Comparison of ENCODE assay signal across 16 cellular contexts in genomic region chr7:84060760-84061261, GRCh38.
DNase-seq lines count a peak whose midpoint lies in the region; ATAC-seq and TF ChIP-seq lines count a peak whose summit lies in the region.
"Had no signal": no experiment of that assay in that cellular context is flagged by ENCODE, and none has a peak within 500 bp of the region (broad histone marks: within the 10 kb centered on the region; RNA-seq: fewer than 3 reads in every experiment).

No MANE protein-coding gene starts in this region.

- 40 to 41% methylated on average over 4 of the region's 4 CpGs for WGBS in thyroid gland, 2 donors

- CTCF ChIA-PET in activated CD8-positive, alpha-beta T cell treated with anti-CD3 and anti-CD28 coated beads, Interleukin-2, amount 10 ng/mL, durations not matched to agents 7 days and 5 days (lab: Charles Lee) = no interaction called here
- CTCF ChIA-PET in activated CD8-positive, alpha-beta T cell treated with anti-CD3 and anti-CD28 coated beads for 36 hours (lab: Charles Lee) = no interaction called here
- CTCF ChIA-PET in Panc1 (lab: Charles Lee) = no interaction called here

- ATAC-seq in activated CD8-positive, alpha-beta T cell treated with anti-CD3 and anti-CD28 coated beads, Interleukin-2, amount 10 ng/mL, durations not matched to agents 7 days and 5 days = no peak
- no peak for ATAC-seq in activated CD8-positive, alpha-beta T cell treated with anti-CD3 and anti-CD28 coated beads for 36 hours
- ATAC-seq in Panc1 = peak; percentile 62
- ATAC-seq: activated CD4-positive, CD25-positive, alpha-beta regulatory T cell treated with anti-CD3 and anti-CD28 coated beads, Interleukin-2, amount 50 U/mL, for 24 hours; activated T-cell treated with anti-CD3 and anti-CD28 coated beads, Interleukin-2, amount 50 U/mL, for 72 hours had no signal

- in situ Hi-C loops in Panc1 (cut with HindIII; ENCODE audit: low pct_unique_long_range_greater_than_20kb, low sequenced_read_pairs) = no loop called here

- no peaks in the 10 kb centered on the region for H3K27me3 Mint-ChIP-seq in activated CD8-positive, alpha-beta T cell treated with anti-CD3 and anti-CD28 coated beads, Interleukin-2, amount 10 ng/mL, durations not matched to agents 7 days and 5 days (ENCODE audit: low read depth)
- H3K27me3 Mint-ChIP-seq in activated CD8-positive, alpha-beta T cell treated with anti-CD3 and anti-CD28 coated beads for 36 hours = no peaks in the 10 kb centered on the region

- H3K9me3 ChIP-seq in Panc1 (ENCODE audit: control insufficient read depth, insufficient read depth, low read depth, low read length) = no peaks in the 10 kb centered on the region
- H3K9me3 ChIP-seq in BE2C = no peaks in the 10 kb centered on the region
- H3K9me3 ChIP-seq in thyroid gland = no peaks in the 10 kb centered on the region
- H3K9me3 ChIP-seq: ascending aorta, upper lobe of left lung had no signal

- no peak for TF ChIP-seq CTCF in activated CD8-positive, alpha-beta T cell treated with anti-CD3 and anti-CD28 coated beads for 36 hours (IDR thresholded peaks at IDR 0.05)
- TF ChIP-seq CTCF in Panc1 (IDR thresholded peaks at IDR 0.05) = no peak
- TF ChIP-seq CTCF in fibroblast of mammary gland (conservative IDR thresholded peaks at IDR 0.05; ENCODE audit: control insufficient read depth, insufficient read depth, low read depth, low read length) = no peak
- no peak for TF ChIP-seq CTCF in BE2C (IDR thresholded peaks at IDR 0.05; ENCODE audit: low read depth, low read length)
- TF ChIP-seq CTCF in thyroid gland (IDR thresholded peaks at IDR 0.05) = no peak

- H3K4me1 Mint-ChIP-seq in activated CD8-positive, alpha-beta T cell treated with anti-CD3 and anti-CD28 coated beads, Interleukin-2, amount 10 ng/mL, durations not matched to agents 7 days and 5 days (ENCODE audit: low read depth) = peaks cover 28% of the 10 kb centered on the region
- H3K4me1 Mint-ChIP-seq in activated CD8-positive, alpha-beta T cell treated with anti-CD3 and anti-CD28 coated beads for 36 hours (ENCODE audit: low read depth) = peaks cover 2% of the 10 kb centered on the region

- H3K27ac Mint-ChIP-seq in activated CD8-positive, alpha-beta T cell treated with anti-CD3 and anti-CD28 coated beads, Interleukin-2, amount 10 ng/mL, durations not matched to agents 7 days and 5 days = peak overlapping the region; percentile 32
- no peak overlapping the region for H3K27ac Mint-ChIP-seq in activated CD8-positive, alpha-beta T cell treated with anti-CD3 and anti-CD28 coated beads for 36 hours
- H3K27ac Mint-ChIP-seq: activated T-cell treated with anti-CD3 and anti-CD28 coated beads, Interleukin-2, amount 50 U/mL, for 72 hours had no signal

- no peak for TF ChIP-seq POLR2A in thyroid gland (IDR thresholded peaks at IDR 0.05)

- no peaks in the 10 kb centered on the region for H3K36me3 Mint-ChIP-seq in activated CD8-positive, alpha-beta T cell treated with anti-CD3 and anti-CD28 coated beads, Interleukin-2, amount 10 ng/mL, durations not matched to agents 7 days and 5 days (ENCODE audit: low read depth)
- no peaks in the 10 kb centered on the region for H3K36me3 Mint-ChIP-seq in activated CD8-positive, alpha-beta T cell treated with anti-CD3 and anti-CD28 coated beads for 36 hours (ENCODE audit: low read depth)

- no peaks in the 10 kb centered on the region for H3K36me3 ChIP-seq in Panc1 (ENCODE audit: control insufficient read depth, insufficient read depth, low read length)
- no peaks in the 10 kb centered on the region for H3K36me3 ChIP-seq in BE2C
- no peaks in the 10 kb centered on the region for H3K36me3 ChIP-seq in thyroid gland
- H3K36me3 ChIP-seq: ascending aorta, upper lobe of left lung had no signal

- peaks cover 4% of the 10 kb centered on the region for H3K9me3 Mint-ChIP-seq in activated CD8-positive, alpha-beta T cell treated with anti-CD3 and anti-CD28 coated beads, Interleukin-2, amount 10 ng/mL, durations not matched to agents 7 days and 5 days (ENCODE audit: insufficient read depth)
- no peaks in the 10 kb centered on the region for H3K9me3 Mint-ChIP-seq in activated CD8-positive, alpha-beta T cell treated with anti-CD3 and anti-CD28 coated beads for 36 hours

- H3K27ac ChIP-seq in Panc1 (ENCODE audit: low read length) = peak overlapping the region; percentile 48; the same call in 1 of the 2 replicates
- H3K27ac ChIP-seq in thyroid gland = no peak overlapping the region
- H3K27ac ChIP-seq: ascending aorta, upper lobe of left lung had no signal

- H3K4me3 ChIP-seq in Panc1 (ENCODE audit: low read depth in 2 of 2, low read length in 2 of 2) = no peak overlapping the region
- H3K4me3 ChIP-seq in fibroblast of mammary gland (ENCODE audit: control insufficient read depth, low read depth, low read length) = no peak overlapping the region
- no peak overlapping the region for H3K4me3 ChIP-seq in BE2C (ENCODE audit: low read depth, low read length)
- no peak overlapping the region for H3K4me3 ChIP-seq in thyroid gland (replicated peaks in 1 of 3)
- H3K4me3 ChIP-seq: ascending aorta, upper lobe of left lung had no signal

- H3K27me3 ChIP-seq in Panc1 (ENCODE audit: control insufficient read depth, insufficient read depth, low read length) = no peaks in the 10 kb centered on the region
- no peaks in the 10 kb centered on the region for H3K27me3 ChIP-seq in BE2C
- no peaks in the 10 kb centered on the region for H3K27me3 ChIP-seq in thyroid gland
- H3K27me3 ChIP-seq: ascending aorta, upper lobe of left lung had no signal

- intact Hi-C loops in activated CD8-positive, alpha-beta T cell treated with anti-CD3 and anti-CD28 coated beads for 36 hours (cut with micrococcal nuclease) = no loop called here
- intact Hi-C loops in Panc1 (cut with micrococcal nuclease; ENCODE audit: unreplicated experiment) = no loop called here
- intact Hi-C loops in thyroid gland (cut with DNase I) = no loop called here

- POLR2A ChIA-PET in activated CD8-positive, alpha-beta T cell treated with anti-CD3 and anti-CD28 coated beads, Interleukin-2, amount 10 ng/mL, durations not matched to agents 7 days and 5 days (lab: Charles Lee) = no interaction called here
- POLR2A ChIA-PET in activated CD8-positive, alpha-beta T cell treated with anti-CD3 and anti-CD28 coated beads for 36 hours (lab: Charles Lee) = no interaction called here
- POLR2A ChIA-PET in Panc1 (lab: Charles Lee) = interaction anchor here (0.7 kb wide), 1 partner anchor 12 kb away, joined by 3 read pairs; no protein-coding TSS in a partner anchor

- DNase-seq in activated CD8-positive, alpha-beta T cell treated with anti-CD3 and anti-CD28 coated beads, Interleukin-2, amount 10 ng/mL, durations not matched to agents 7 days and 5 days = no peak
- DNase-seq in activated CD8-positive, alpha-beta T cell treated with anti-CD3 and anti-CD28 coated beads for 36 hours = no peak
- DNase-seq in Panc1 (ENCODE audit: low read depth, low spot score) = peak; percentile 28
- DNase-seq in fibroblast of mammary gland (ENCODE audit: low read depth) = peak; percentile 41
- no peak for DNase-seq in NCI-H1105 (lab: John Stamatoyannopoulos, UW)
- no peak for DNase-seq in NCI-H524 treated with DMSO at 0.1 percent for 48 hours (lab: John Stamatoyannopoulos, UW)
- no peak for DNase-seq in BE2C
- no peak for DNase-seq in thyroid gland
- DNase-seq: ACHN; activated T-cell treated with anti-CD3 and anti-CD28 coated beads, Interleukin-2, amount 50 U/mL, for 72 hours; DMS 273 treated with DMSO at 0.1 percent for 48 hours; NCI-H1694; stimulated activated CD4-positive, alpha-beta T cell treated with anti-CD3 and anti-CD28 coated beads, Interleukin-15, amount 100 ng/mL, for 24 hours; upper lobe of left lung had no signal

- no TSS peak for BruUV-seq in Panc1 (replicated peaks; lab: Mats Ljungman, UMichigan)

- no peak overlapping the region for H3K4me3 Mint-ChIP-seq in activated CD8-positive, alpha-beta T cell treated with anti-CD3 and anti-CD28 coated beads, Interleukin-2, amount 10 ng/mL, durations not matched to agents 7 days and 5 days
- H3K4me3 Mint-ChIP-seq in activated CD8-positive, alpha-beta T cell treated with anti-CD3 and anti-CD28 coated beads for 36 hours = no peak overlapping the region
- H3K4me3 Mint-ChIP-seq: activated T-cell treated with anti-CD3 and anti-CD28 coated beads, Interleukin-2, amount 50 U/mL, for 72 hours had no signal

- peaks cover 3% of the 10 kb centered on the region; the same call in 1 of the 2 replicates for H3K4me1 ChIP-seq in Panc1 (ENCODE audit: control insufficient read depth, insufficient read depth, low read length)
- H3K4me1 ChIP-seq in BE2C = no peaks in the 10 kb centered on the region
- H3K4me1 ChIP-seq in thyroid gland = no peaks in the 10 kb centered on the region
- H3K4me1 ChIP-seq: ascending aorta, upper lobe of left lung had no signal

Comparison
In these comparisons a context has a peak if more than half of its experiments do, and no peak if none do; other contexts are left out.
1. DNase-seq: peak in Panc1 (single experiment) and fibroblast of mammary gland (single experiment); none in activated CD8-positive, alpha-beta T cell treated with anti-CD3 and anti-CD28 coated beads, Interleukin-2, amount 10 ng/mL, durations not matched to agents 7 days and 5 days (single experiment), activated CD8-positive, alpha-beta T cell treated with anti-CD3 and anti-CD28 coated beads for 36 hours (single experiment), NCI-H1105 (single experiment), NCI-H524 treated with DMSO at 0.1 percent for 48 hours (single experiment), BE2C (single experiment) and thyroid gland (0 of 2).